ENCODE assay signal across 17 cellular contexts in genomic region chr16:19177111-19177747, GRCh38. TPM values are rescaled to one million over a fixed set of nuclear protein-coding genes. Genes with fewer than 3 reads are reported as not detected.
DNase-seq lines count a peak whose midpoint lies in the region; ATAC-seq, FAIRE-seq and TF ChIP-seq lines count a peak whose summit lies in the region.
"Had no signal": no experiment of that assay in that cellular context is flagged by ENCODE, and none has a peak within 500 bp of the region (broad histone marks: within the 10 kb centered on the region; RNA-seq: fewer than 3 reads in every experiment).

No MANE protein-coding gene starts in this region.

- TF ChIP-seq CTCF in A549 (IDR thresholded peaks at IDR 0.05) (peak; percentile 32), GM13977 (IDR thresholded peaks at IDR 0.05; ENCODE audit: extremely low read depth, insufficient read depth, missing control alignments) (peak; percentile 21), choroid plexus epithelial cell (conservative IDR thresholded peaks at IDR 0.05; ENCODE audit: low read depth, low read length) (peak; percentile 2), osteocyte (IDR thresholded peaks at IDR 0.05) (no peak), psoas muscle (IDR thresholded peaks at IDR 0.05) (no peak)

- ATAC-seq in A549 (peak; percentile 54 to 73; a peak in 4 of 6 replicates), psoas muscle (no peak)
- no peak for ATAC-seq in activated CD8-positive, alpha-beta T cell treated with anti-CD3 and anti-CD28 coated beads, Interleukin-2, amount 10 ng/mL, durations not matched to agents 7 days and 5 days

- no peaks in the 10 kb centered on the region for H3K36me3 Mint-ChIP-seq in activated naive CD4-positive, alpha-beta T cell treated with anti-CD3 and anti-CD28 coated beads, Interleukin-2, amount 10 ng/mL, durations not matched to agents 7 days and 5 days
- H3K36me3 Mint-ChIP-seq in osteocyte (ENCODE audit: unreplicated experiment), result no peaks in the 10 kb centered on the region
- H3K36me3 Mint-ChIP-seq in activated CD8-positive, alpha-beta T cell treated with anti-CD3 and anti-CD28 coated beads, Interleukin-2, amount 10 ng/mL, durations not matched to agents 7 days and 5 days (ENCODE audit: low read depth), result no peaks in the 10 kb centered on the region

- no peaks in the 10 kb centered on the region for H3K9me3 Mint-ChIP-seq in activated naive CD4-positive, alpha-beta T cell treated with anti-CD3 and anti-CD28 coated beads, Interleukin-2, amount 10 ng/mL, durations not matched to agents 7 days and 5 days
- H3K9me3 Mint-ChIP-seq in osteocyte (ENCODE audit: unreplicated experiment), result no peaks in the 10 kb centered on the region
- no peaks in the 10 kb centered on the region for H3K9me3 Mint-ChIP-seq in activated CD8-positive, alpha-beta T cell treated with anti-CD3 and anti-CD28 coated beads, Interleukin-2, amount 10 ng/mL, durations not matched to agents 7 days and 5 days (ENCODE audit: insufficient read depth)

- intact Hi-C loops in psoas muscle (cut with DNase I), result loop anchor here in 1 of 2 donors (10.0 kb wide), 1 partner anchor 198 kb away; no protein-coding TSS in a partner anchor

- H3K27ac Mint-ChIP-seq in activated naive CD4-positive, alpha-beta T cell treated with anti-CD3 and anti-CD28 coated beads, Interleukin-2, amount 10 ng/mL, durations not matched to agents 7 days and 5 days, result no peak overlapping the region
- H3K27ac Mint-ChIP-seq in osteocyte (ENCODE audit: unreplicated experiment), result no peak overlapping the region
- H3K27ac Mint-ChIP-seq in activated CD8-positive, alpha-beta T cell treated with anti-CD3 and anti-CD28 coated beads, Interleukin-2, amount 10 ng/mL, durations not matched to agents 7 days and 5 days, result no peak overlapping the region

- H3K4me1 ChIP-seq in A549, result no peaks in the 10 kb centered on the region
- no peaks in the 10 kb centered on the region for H3K4me1 ChIP-seq in psoas muscle

- TF ChIP-seq RAD21 in A549 (conservative IDR thresholded peaks at IDR 0.05 in 1 of 2, IDR thresholded peaks at IDR 0.05 in 1 of 2), result 0 out of 5 replicates have a peak, but pooled peaks of 1 of the 2 experiments have one; percentile 21

- no peaks in the 10 kb centered on the region for H3K4me1 Mint-ChIP-seq in activated naive CD4-positive, alpha-beta T cell treated with anti-CD3 and anti-CD28 coated beads, Interleukin-2, amount 10 ng/mL, durations not matched to agents 7 days and 5 days
- H3K4me1 Mint-ChIP-seq in osteocyte (ENCODE audit: unreplicated experiment), result no peaks in the 10 kb centered on the region
- H3K4me1 Mint-ChIP-seq in activated CD8-positive, alpha-beta T cell treated with anti-CD3 and anti-CD28 coated beads, Interleukin-2, amount 10 ng/mL, durations not matched to agents 7 days and 5 days (ENCODE audit: low read depth), result no peaks in the 10 kb centered on the region

- FAIRE-seq in A549 (lab: Jason Lieb, UNC), result no peak
- FAIRE-seq: keratinocyte had no signal

- no peaks in the 10 kb centered on the region for H3K27me3 Mint-ChIP-seq in activated naive CD4-positive, alpha-beta T cell treated with anti-CD3 and anti-CD28 coated beads, Interleukin-2, amount 10 ng/mL, durations not matched to agents 7 days and 5 days
- peaks cover 34% of the 10 kb centered on the region for H3K27me3 Mint-ChIP-seq in osteocyte (ENCODE audit: unreplicated experiment)
- no peaks in the 10 kb centered on the region for H3K27me3 Mint-ChIP-seq in activated CD8-positive, alpha-beta T cell treated with anti-CD3 and anti-CD28 coated beads, Interleukin-2, amount 10 ng/mL, durations not matched to agents 7 days and 5 days (ENCODE audit: low read depth)

- POLR2A ChIA-PET in A549 (lab: Yijun Ruan, JAX), result no interaction called here
- POLR2A ChIA-PET in activated CD8-positive, alpha-beta T cell treated with anti-CD3 and anti-CD28 coated beads, Interleukin-2, amount 10 ng/mL, durations not matched to agents 7 days and 5 days (lab: Charles Lee), result no interaction called here

- no peak overlapping the region for H3K4me3 ChIP-seq in A549
- no peak overlapping the region for H3K4me3 ChIP-seq in choroid plexus epithelial cell (ENCODE audit: low read depth, low read length)
- H3K4me3 ChIP-seq in psoas muscle, result no peak overlapping the region
- H3K4me3 ChIP-seq: cardiac muscle cell, SK-N-MC had no signal

- DNase-seq in A549 (ENCODE audit: low read depth in 1 of 2, low spot score in 1 of 2) (peak in 1 of 2 experiments; percentile 37), GM13977 (ENCODE audit: low spot score) (no peak), NCI-H510A (lab: John Stamatoyannopoulos, UW) (peak; percentile 58), choroid plexus epithelial cell (ENCODE audit: low read depth) (no peak), osteocyte (ENCODE audit: extremely low spot score, unreplicated experiment) (no peak), psoas muscle (no peak)
- no peak for DNase-seq in activated naive CD4-positive, alpha-beta T cell treated with anti-CD3 and anti-CD28 coated beads, Interleukin-2, amount 10 ng/mL, durations not matched to agents 7 days and 5 days
- no peak for DNase-seq in activated CD8-positive, alpha-beta T cell treated with anti-CD3 and anti-CD28 coated beads, Interleukin-2, amount 10 ng/mL, durations not matched to agents 7 days and 5 days
- DNase-seq: activated CD4-positive, alpha-beta T cell treated with anti-CD3 and anti-CD28 coated beads, Interleukin-2, amount 50 U/mL, for 48 hours; activated T-cell treated with anti-CD3 and anti-CD28 coated beads, Interleukin-2, amount 50 U/mL, for 48 hours; mesendoderm; NCI-H2227 treated with DMSO at 0.1 percent for 48 hours; OCI-M1; stimulated activated CD4-positive, alpha-beta T cell treated with anti-CD3 and anti-CD28 coated beads, Interleukin-15, amount 100 ng/mL, for 24 hours had no signal

- H3K4me2 ChIP-seq in A549, result no peak overlapping the region

- H3K9me3 ChIP-seq in A549, result no peaks in the 10 kb centered on the region
- H3K9me3 ChIP-seq in psoas muscle, result no peaks in the 10 kb centered on the region

- H3K36me3 ChIP-seq in psoas muscle (ENCODE audit: insufficient read depth in 1 of 2, low read depth in 1 of 2), result no peaks in the 10 kb centered on the region
- H3K36me3 ChIP-seq: cardiac muscle cell had no signal

- no peak for TF ChIP-seq EP300 in A549 (IDR thresholded peaks at IDR 0.05)

- H3K27me3 ChIP-seq in psoas muscle (ENCODE audit: insufficient read depth in 3 of 3, low read length in 2 of 3), result no peaks in the 10 kb centered on the region
- H3K27me3 ChIP-seq: cardiac muscle cell had no signal

- WGBS in A549 (ENCODE audit: missing lambda C conversion rate), result 80% methylated on average over 5 of the region's 5 CpGs
- 66 to 80% (median 70%) methylated on average over 5 of the region's 5 CpGs for WGBS in psoas muscle, 3 donors

- in situ Hi-C loops in GM13977 (cut with MboI; ENCODE audit: low pct_unique_long_range_greater_than_20kb, low sequenced_read_pairs, unreplicated experiment), result loop anchor here (10.0 kb wide), 1 partner anchor 198 kb away; no protein-coding TSS in a partner anchor

- CTCF ChIA-PET in A549 (lab: Yijun Ruan, JAX), result interaction anchor here (0.6 to 9.0 kb wide), 13 partner anchors 10 to 205 kb away, joined by 3 to 94 read pairs (median 3); partner anchors contain the start of gene TMC7
- CTCF ChIA-PET in activated naive CD4-positive, alpha-beta T cell treated with anti-CD3 and anti-CD28 coated beads, Interleukin-2, amount 10 ng/mL, durations not matched to agents 7 days and 5 days (lab: Charles Lee), result interaction anchor here (0.6 to 8.6 kb wide), 3 partner anchors 13 to 92 kb away, joined by 3 to 76 read pairs (median 4); no protein-coding TSS in a partner anchor
- CTCF ChIA-PET in activated CD8-positive, alpha-beta T cell treated with anti-CD3 and anti-CD28 coated beads, Interleukin-2, amount 10 ng/mL, durations not matched to agents 7 days and 5 days (lab: Charles Lee), result no interaction called here

- no peak overlapping the region for H3K4me3 Mint-ChIP-seq in activated naive CD4-positive, alpha-beta T cell treated with anti-CD3 and anti-CD28 coated beads, Interleukin-2, amount 10 ng/mL, durations not matched to agents 7 days and 5 days
- H3K4me3 Mint-ChIP-seq in osteocyte (ENCODE audit: unreplicated experiment), result no peak overlapping the region
- no peak overlapping the region for H3K4me3 Mint-ChIP-seq in activated CD8-positive, alpha-beta T cell treated with anti-CD3 and anti-CD28 coated beads, Interleukin-2, amount 10 ng/mL, durations not matched to agents 7 days and 5 days

- no peak for TF ChIP-seq POLR2A in A549 (IDR thresholded peaks at IDR 0.05; ENCODE audit: low read length)

- no peak overlapping the region for H3K27ac ChIP-seq in A549
- no peak overlapping the region for H3K27ac ChIP-seq in psoas muscle
- H3K27ac ChIP-seq: cardiac muscle cell, SK-N-MC had no signal

TF ChIP-seq in A549, 52 proteins besides CTCF, POLR2A, EP300 and RAD21:
- no peak for TF ChIP-seq MAFK (IDR thresholded peaks at IDR 0.05; ENCODE audit: partially characterized antibody)
- TF ChIP-seq JUNB (IDR thresholded peaks at IDR 0.05), result no peak
- no peak for TF ChIP-seq SREBF2 (IDR thresholded peaks at IDR 0.05)
- no peak for TF ChIP-seq KDM1A (IDR thresholded peaks at IDR 0.05; ENCODE audit: low read depth)
- no peak for TF ChIP-seq HEYL (CRISPR knock-in tag; IDR thresholded peaks at IDR 0.05)

RNA-seq across cellular contexts. Expression of gene SYT17, which starts 9.2 kb away (rescaled TPM):
- polyA plus RNA-seq in A549 (2011; rRNA removed) (18.7 and 28.1 TPM in 2 replicates), A549 (2017; fragmentation: RNase III; extraction: RNeasy Plus Mini Kit Qiagen cat#74134 plus additional on column Dnase treatment) (8.3 to 10.7 TPM (median 9.8 TPM) in 3 replicates), psoas muscle (under 1 TPM; 0.25 to 0.55 (median 0.30) TPM)
- polyA plus RNA-seq in A549 (2012; cell fraction: cytosol; rRNA removed), result 30.4 and 32.1 TPM in 2 replicates
- polyA plus RNA-seq in A549 (2012; cell fraction: nucleus; rRNA removed), result 43.8 and 51.1 TPM in 2 replicates
- polyA minus RNA-seq in A549 (2011; rRNA and poly(A)+ RNA removed), result 42.4 and 65.7 TPM in 2 replicates
- total RNA-seq in osteocyte (not detected in 2 replicates), psoas muscle (under 1 TPM; 0.08 to 0.58 (median 0.45) TPM)
- total RNA-seq in activated CD8-positive, alpha-beta T cell treated with anti-CD3 and anti-CD28 coated beads, Interleukin-2, amount 10 ng/mL, durations not matched to agents 7 days and 5 days, result not detected
- polyA plus RNA-seq: keratinocyte had no signal

Comparison
In these comparisons a context has a peak if more than half of its experiments do, and no peak if none do; other contexts are left out.
1. ATAC-seq: peak in A549 (2 of 2); none in activated CD8-positive, alpha-beta T cell treated with anti-CD3 and anti-CD28 coated beads, Interleukin-2, amount 10 ng/mL, durations not matched to agents 7 days and 5 days (single experiment) and psoas muscle (0 of 4).
2. CTCF ChIP-seq: peak in A549 (single experiment), GM13977 (single experiment) and choroid plexus epithelial cell (single experiment); none in osteocyte (single experiment) and psoas muscle (single experiment).